21 cellular contexts compared by ENCODE assay signal in genomic region chr9:130222833-130223232, GRCh38. TPM values are rescaled to one million over a fixed set of nuclear protein-coding genes. Genes with fewer than 3 reads are reported as not detected.
"Had no signal": no experiment of that assay in that cellular context is flagged by ENCODE, and none has a peak within 500 bp of the region (broad histone marks: within the 10 kb centered on the region; RNA-seq: fewer than 3 reads in every experiment).

No MANE protein-coding gene starts in this region.

- H3K4me1 Mint-ChIP-seq: central memory CD8-positive, alpha-beta T cell; memory B cell; naive B cell had no signal

- H3K9me3 ChIP-seq: neutrophil, testis, upper lobe of right lung had no signal

- H3K36me3 ChIP-seq: left ventricle myocardium inferior, lower lobe of right lung, neutrophil, right atrium auricular region, upper lobe of right lung had no signal

- H3K27me3 Mint-ChIP-seq: central memory CD8-positive, alpha-beta T cell; stimulated activated naive CD8-positive, alpha-beta T cell treated with anti-CD3 and anti-CD28 coated beads, Interleukin-15, Interleukin-2, amounts not matched to agents 100 ng/mL and 50 ng/mL, for 24 hours had no signal

- FAIRE-seq: endothelial cell of umbilical vein, kidney, small intestine had no signal

- H3K36me3 Mint-ChIP-seq: memory B cell, naive B cell had no signal

- H3K27me3 ChIP-seq: foreskin keratinocyte, neutrophil, right atrium auricular region, testis, tibial nerve, upper lobe of right lung had no signal

- H3K4me3 Mint-ChIP-seq: central memory CD8-positive, alpha-beta T cell; memory B cell; naive B cell; nephron progenitor cell; stimulated activated naive CD8-positive, alpha-beta T cell treated with anti-CD3 and anti-CD28 coated beads, Interleukin-15, Interleukin-2, amounts not matched to agents 100 ng/mL and 50 ng/mL, for 24 hours had no signal

- H3K27ac Mint-ChIP-seq: memory B cell; naive B cell; nephron progenitor cell; stimulated activated naive CD8-positive, alpha-beta T cell treated with anti-CD3 and anti-CD28 coated beads, Interleukin-15, Interleukin-2, amounts not matched to agents 100 ng/mL and 50 ng/mL, for 24 hours had no signal

- H3K9me3 Mint-ChIP-seq: central memory CD8-positive, alpha-beta T cell had no signal

- DNase-seq: erythroblast; foreskin keratinocyte; kidney; left cardiac atrium; left ventricle myocardium inferior; lower lobe of right lung; midbrain; naive B cell; nephron progenitor cell; posterior cingulate gyrus; small intestine; stimulated activated CD4-positive, alpha-beta T cell treated with anti-CD3 and anti-CD28 coated beads, Interleukin-12 subunit alpha, Interleukin-12 subunit beta, amount 100 ng/mL, for 4 hours; testis; upper lobe of right lung had no signal

- H3K4me1 ChIP-seq: foreskin keratinocyte, lower lobe of right lung, right atrium auricular region, upper lobe of right lung had no signal

- ATAC-seq: foreskin keratinocyte, left cardiac atrium, lower lobe of right lung, upper lobe of right lung had no signal

- H3K27ac ChIP-seq: foreskin keratinocyte, left ventricle myocardium inferior, lower lobe of right lung, neutrophil, right atrium auricular region, testis, tibial nerve, upper lobe of right lung had no signal

- H3K4me3 ChIP-seq: left ventricle myocardium inferior, lower lobe of right lung, right atrium auricular region, testis, tibial nerve, upper lobe of right lung had no signal

RNA-seq across cellular contexts. Expression of gene HMCN2, which starts 42.7 kb away (rescaled TPM):
- total RNA-seq: foreskin keratinocyte had no signal
- polyA plus RNA-seq: foreskin keratinocyte had no signal
